ENCODE assay signal across 18 cellular contexts in genomic region chr6:164051427-164051826, GRCh38.
"Had no signal": no experiment of that assay in that cellular context is flagged by ENCODE, and none has a peak within 500 bp of the region (broad histone marks: within the 10 kb centered on the region; RNA-seq: fewer than 3 reads in every experiment).

No MANE protein-coding gene starts in this region.

- H3K79me2 ChIP-seq: parathyroid adenoma had no signal

- H3K4me3 ChIP-seq: esophagus squamous epithelium, prostate gland, right lobe of liver, spleen, thoracic aorta, transverse colon had no signal

- DNase-seq: effector memory CD8-positive, alpha-beta T cell; esophagus squamous epithelium; foreskin fibroblast; hippocampal formation; kidney glomerular epithelial cell; retina; right lobe of liver; spleen; stimulated activated CD4-positive, alpha-beta T cell treated with anti-CD3 and anti-CD28 coated beads, Interleukin-15, amount 100 ng/mL, for 24 hours; stimulated activated CD4-positive, alpha-beta T cell treated with anti-CD3 and anti-CD28 coated beads, Interleukin-1b, Interleukin-23, amount 100 ng/mL, for 48 hours; stimulated activated CD4-positive, alpha-beta T cell treated with anti-CD3 and anti-CD28 coated beads, Interleukin-4, amount 100 ng/mL, for 24 hours; stimulated activated naive B cell treated with anti-CD40 and anti-IgM and Interleukin-4, amounts not matched to agents 10 μg/mL and 1 μg/mL and 100 μg/mL, for 72 hours; stimulated activated naive CD8-positive, alpha-beta T cell treated with anti-CD3 and anti-CD28 coated beads, Interleukin-15, amount 100 ng/mL, for 72 hours; transverse colon had no signal

- H3K27me3 ChIP-seq: esophagus squamous epithelium, right lobe of liver, transverse colon had no signal

- H3K36me3 ChIP-seq: esophagus squamous epithelium, prostate gland, right lobe of liver, spleen, thoracic aorta, transverse colon had no signal

- H3K4me1 ChIP-seq: esophagus squamous epithelium, parathyroid adenoma, prostate gland, right lobe of liver, spleen, transverse colon had no signal

- H2AFZ ChIP-seq: parathyroid adenoma had no signal

- H3K9me3 ChIP-seq: esophagus squamous epithelium, prostate gland, right lobe of liver, thoracic aorta, transverse colon had no signal

- H3K9ac ChIP-seq: parathyroid adenoma had no signal

- H3K27ac ChIP-seq: epithelial cell of prostate, esophagus squamous epithelium, parathyroid adenoma, prostate gland, right lobe of liver, spleen, thoracic aorta, transverse colon had no signal
